ENCODE assay signal across 18 cellular contexts in the genomic region with DNA sequence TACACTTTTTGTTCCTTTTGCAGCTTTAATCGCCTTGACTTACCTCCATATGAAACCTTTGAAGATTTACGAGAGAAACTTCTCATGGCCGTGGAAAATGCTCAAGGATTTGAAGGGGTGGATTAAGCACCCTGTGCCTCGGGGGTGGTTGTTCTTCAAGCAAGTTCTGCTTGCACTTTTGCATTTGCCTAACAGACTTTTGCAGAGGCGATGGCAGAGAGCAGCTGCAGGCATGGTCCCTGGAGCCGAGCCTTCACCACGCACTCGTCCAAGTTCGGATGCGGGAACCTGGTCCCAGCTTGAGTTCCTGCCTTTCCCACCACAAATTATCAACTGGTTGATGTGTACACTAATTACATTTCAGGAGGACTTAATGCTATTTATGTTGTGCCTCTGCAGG.
"Had no signal": no experiment of that assay in that cellular context is flagged by ENCODE, and none has a peak within 500 bp of the region (broad histone marks: within the 10 kb centered on the region; RNA-seq: fewer than 3 reads in every experiment).

No MANE protein-coding gene starts in this region.

- DNase-seq: activated B cell treated with CpG ODN at 0.5 μM for 24 hours; activated CD4-positive, alpha-beta T cell treated with anti-CD3 and anti-CD28 coated beads for 48 hours; activated CD8-positive, alpha-beta T cell treated with anti-CD3 and anti-CD28 coated beads for 36 hours; activated T-cell treated with anti-CD3 and anti-CD28 coated beads, Interleukin-2, amount 50 U/mL, for 72 hours; cerebellar nuclear complex; effector CD8-positive, alpha-beta T cell; foreskin fibroblast; kidney glomerular epithelial cell; mesendoderm; natural killer cell; right cardiac atrium; stimulated activated CD4-positive, alpha-beta T cell treated with anti-CD3 and anti-CD28 coated beads, Interleukin-4, amount 100 ng/mL, for 4 hours; stimulated activated CD8-positive, alpha-beta memory T cell treated with anti-CD3 and anti-CD28 coated beads, Interleukin-4, amount 100 ng/mL, for 48 hours; testis; upper lobe of right lung had no signal

- H3K4me3 Mint-ChIP-seq: activated B cell treated with CpG ODN at 0.5 μM for 24 hours; activated CD8-positive, alpha-beta T cell treated with anti-CD3 and anti-CD28 coated beads for 36 hours; activated T-cell treated with anti-CD3 and anti-CD28 coated beads, Interleukin-2, amount 50 U/mL, for 72 hours; natural killer cell; stimulated activated naive CD8-positive, alpha-beta T cell treated with anti-CD3 and anti-CD28 coated beads, Interleukin-15, Interleukin-2, amounts not matched to agents 100 ng/mL and 50 ng/mL, for 24 hours had no signal

- H3K4me3 ChIP-seq: smooth muscle cell, testis, upper lobe of right lung had no signal

- ATAC-seq: activated CD8-positive, alpha-beta T cell treated with anti-CD3 and anti-CD28 coated beads for 36 hours; activated T-cell treated with anti-CD3 and anti-CD28 coated beads, Interleukin-2, amount 50 U/mL, for 72 hours; natural killer cell; right cardiac atrium; upper lobe of right lung had no signal

- H3K4me1 ChIP-seq: testis, upper lobe of right lung had no signal

- H3K9me3 Mint-ChIP-seq: activated B cell treated with CpG ODN at 0.5 μM for 24 hours; activated CD8-positive, alpha-beta T cell treated with anti-CD3 and anti-CD28 coated beads for 36 hours; activated T-cell treated with anti-CD3 and anti-CD28 coated beads, Interleukin-2, amount 50 U/mL, for 72 hours; natural killer cell; stimulated activated naive CD8-positive, alpha-beta T cell treated with anti-CD3 and anti-CD28 coated beads, Interleukin-15, Interleukin-2, amounts not matched to agents 100 ng/mL and 50 ng/mL, for 24 hours had no signal

- H3K27me3 Mint-ChIP-seq: activated B cell treated with CpG ODN at 0.5 μM for 24 hours; activated CD8-positive, alpha-beta T cell treated with anti-CD3 and anti-CD28 coated beads for 36 hours; progenitor cell of endocrine pancreas; stimulated activated naive CD8-positive, alpha-beta T cell treated with anti-CD3 and anti-CD28 coated beads, Interleukin-15, Interleukin-2, amounts not matched to agents 100 ng/mL and 50 ng/mL, for 24 hours had no signal

- H3K27ac Mint-ChIP-seq: activated B cell treated with CpG ODN at 0.5 μM for 24 hours; activated CD8-positive, alpha-beta T cell treated with anti-CD3 and anti-CD28 coated beads for 36 hours; activated T-cell treated with anti-CD3 and anti-CD28 coated beads, Interleukin-2, amount 50 U/mL, for 72 hours; natural killer cell; progenitor cell of endocrine pancreas; stimulated activated naive CD8-positive, alpha-beta T cell treated with anti-CD3 and anti-CD28 coated beads, Interleukin-15, Interleukin-2, amounts not matched to agents 100 ng/mL and 50 ng/mL, for 24 hours had no signal

- H3K36me3 Mint-ChIP-seq: natural killer cell had no signal

- H3K27ac ChIP-seq: testis, upper lobe of right lung had no signal

- H3K4me1 Mint-ChIP-seq: natural killer cell had no signal

- H3K27me3 ChIP-seq: testis, upper lobe of right lung had no signal

- H3K9me3 ChIP-seq: testis, upper lobe of right lung had no signal

- H3K4me2 ChIP-seq: smooth muscle cell had no signal
